ENCODE assay signal across 9 cellular contexts in the genomic region with DNA sequence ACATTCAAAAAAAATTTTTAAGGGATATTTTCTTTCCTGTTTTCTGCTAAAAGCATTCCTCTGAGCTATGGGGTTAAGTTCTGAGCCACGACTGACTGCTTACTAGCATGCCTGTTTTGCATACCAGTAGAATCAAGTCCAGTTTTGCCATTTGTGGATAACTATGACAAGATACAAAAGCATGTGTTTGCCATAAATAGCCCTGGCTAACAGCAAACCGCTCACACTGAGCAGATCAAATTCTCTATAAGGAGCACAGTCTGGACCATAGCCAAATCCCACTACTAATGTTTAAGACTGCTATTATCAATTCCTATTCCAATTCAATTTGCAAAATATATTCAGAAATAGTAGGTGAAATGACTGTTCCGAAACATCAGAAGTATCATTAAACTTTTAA. TPM values are rescaled to one million over a fixed set of nuclear protein-coding genes. Genes with fewer than 3 reads are reported as not detected.
DNase-seq lines count a peak whose midpoint lies in the region; ATAC-seq, FAIRE-seq and TF ChIP-seq lines count a peak whose summit lies in the region.
"Had no signal": no experiment of that assay in that cellular context is flagged by ENCODE, and none has a peak within 500 bp of the region (broad histone marks: within the 10 kb centered on the region; RNA-seq: fewer than 3 reads in every experiment).

No MANE protein-coding gene starts in this region.

- TF ChIP-seq CTCF in GM12864 (IDR thresholded peaks at IDR 0.05; ENCODE audit: low read depth, low read length, missing control alignments) (no peak), heart left ventricle (IDR thresholded peaks at IDR 0.05) (no peak), D721Med (IDR thresholded peaks at IDR 0.05; ENCODE audit: insufficient read depth, missing control alignments) (no peak)

- FAIRE-seq in D721Med (lab: Jason Lieb, UNC) = no peak

- peaks cover 0 to 18% (median 2%) of the 10 kb centered on the region in 3 donors for H3K36me3 Mint-ChIP-seq in CD8-positive, alpha-beta memory T cell

- WGBS in heart left ventricle, 4 donors = 33 to 40% (median 35%) methylated on average over 3 of the region's 3 CpGs

- no peak overlapping the region; the same call in 1 of the 2 replicates for H3K4me3 ChIP-seq in GM12864 (ENCODE audit: low read depth, low read length)
- peak overlapping the region in 9 of 12 donors; percentile 23 to 94 (median 81) for H3K4me3 ChIP-seq in heart left ventricle
- H3K4me3 ChIP-seq in CD8-positive, alpha-beta memory T cell (ENCODE audit: low read length) = no peak overlapping the region

- H3K4me1 Mint-ChIP-seq in CD8-positive, alpha-beta memory T cell = peaks cover 25 to 35% (median 30%) of the 10 kb centered on the region in 3 donors

- H3K4me1 ChIP-seq in heart left ventricle = peaks cover 0 to 50% (median 27%) of the 10 kb centered on the region in 12 donors
- peaks cover 6% of the 10 kb centered on the region for H3K4me1 ChIP-seq in CD8-positive, alpha-beta memory T cell (ENCODE audit: insufficient read depth, low read length)

- peak overlapping the region; percentile 41 to 100 (median 98) for H3K27ac ChIP-seq in heart left ventricle
- no peak overlapping the region for H3K27ac ChIP-seq in CD8-positive, alpha-beta memory T cell (ENCODE audit: low read depth, low read length)

- no peaks in the 10 kb centered on the region for H3K27me3 Mint-ChIP-seq in CD8-positive, alpha-beta memory T cell
- H3K27me3 Mint-ChIP-seq: IgD-negative memory B cell had no signal

- POLR2A ChIA-PET in CD8-positive, alpha-beta memory T cell (lab: Charles Lee) = no interaction called here

- H3K27ac Mint-ChIP-seq in CD8-positive, alpha-beta memory T cell = peak overlapping the region in 1 of 8 donors; percentile 15
- H3K27ac Mint-ChIP-seq: IgD-negative memory B cell had no signal

- ATAC-seq in HG03025 (IDR thresholded peaks at IDR 0.05; ENCODE audit: low FRiP score, unreplicated experiment) = peak; percentile 35
- peak; percentile 30 to 74 (median 48) for ATAC-seq in heart left ventricle

- CTCF ChIA-PET in CD8-positive, alpha-beta memory T cell (lab: Charles Lee) = interaction anchor here (1.2 to 2.8 kb wide), 2 partner anchors 12 to 38 kb away, joined by 3 to 9 read pairs; no protein-coding TSS in a partner anchor

- no peak overlapping the region for H3K4me3 Mint-ChIP-seq in CD8-positive, alpha-beta memory T cell

- no peaks in the 10 kb centered on the region for H3K9me3 ChIP-seq in heart left ventricle
- no peaks in the 10 kb centered on the region for H3K9me3 ChIP-seq in CD8-positive, alpha-beta memory T cell (ENCODE audit: low read length)

- H3K27me3 ChIP-seq in heart left ventricle = no peaks in the 10 kb centered on the region
- H3K27me3 ChIP-seq in CD8-positive, alpha-beta memory T cell (ENCODE audit: insufficient read depth, low read length, poor library complexity, severe bottlenecking) = no peaks in the 10 kb centered on the region

- H3K36me3 ChIP-seq in heart left ventricle = peaks cover 0 to 25% (median 8%) of the 10 kb centered on the region in 9 donors
- H3K36me3 ChIP-seq in CD8-positive, alpha-beta memory T cell (ENCODE audit: insufficient read depth, low read length) = no peaks in the 10 kb centered on the region

- no peaks in the 10 kb centered on the region for H3K9me3 Mint-ChIP-seq in CD8-positive, alpha-beta memory T cell
- H3K9me3 Mint-ChIP-seq: IgD-negative memory B cell had no signal

- DNase-seq in GM12864 (ENCODE audit: low read depth) (peak; percentile 60), RPMI7951 (ENCODE audit: low read depth) (peak; percentile 87), heart left ventricle (peak in 2 of 5 donors; percentile 29 to 34), posterior cingulate gyrus (no peak), D721Med (ENCODE audit: insufficient read length, low spot score) (no peak)
- DNase-seq in activated CD4-positive, alpha-beta T cell treated with anti-CD3 and anti-CD28 coated beads, Interleukin-2, amount 50 U/mL, for 1 hour = no peak
- DNase-seq in CD8-positive, alpha-beta memory T cell = no peak

- intact Hi-C loops in heart left ventricle (cut with DNase I) = loop anchor here in 2 of 10 donors (5.0 to 10.0 kb wide), 4 partner anchors 84 to 336 kb away; partner anchors contain the start of genes BAZ1A (in 1 of the 2), FAM177A1 (in 1 of the 2) and SRP54 (in 1 of the 2)
- intact Hi-C loops in posterior cingulate gyrus (cut with DNase I) = no loop called here

- no peak for TF ChIP-seq POLR2A in heart left ventricle (IDR thresholded peaks at IDR 0.05)

RNA-seq across cellular contexts. Expression of gene CFL2, which starts 3.2 kb away (rescaled TPM):
- total RNA-seq in RPMI7951 (2014; rRNA removed; shearing (Covaris generic)) = 78.9 and 128 TPM in 2 replicates
- 1,000 to 10,000 TPM in 2 of 9 donors, 100 to 1,000 TPM in 7; 381 to 1,097 (median 604) TPM for total RNA-seq in heart left ventricle
- polyA plus RNA-seq in heart left ventricle = 100 to 1,000 TPM; 381 to 556 TPM
- 10 to 100 TPM in 1 of 2 experiments, 1 to 10 TPM in 1; 8.4 to 10.0 TPM for total RNA-seq in CD8-positive, alpha-beta memory T cell
- polyA plus RNA-seq in CD8-positive, alpha-beta memory T cell = 10.2 TPM

Comparison
In these comparisons a context has a peak if more than half of its experiments do, and no peak if none do; other contexts are left out.
1. DNase-seq: peak in GM12864 (single experiment) and RPMI7951 (single experiment); none in posterior cingulate gyrus (0 of 10), D721Med (single experiment), activated CD4-positive, alpha-beta T cell treated with anti-CD3 and anti-CD28 coated beads, Interleukin-2, amount 50 U/mL, for 1 hour (single experiment) and CD8-positive, alpha-beta memory T cell (0 of 5).
2. H3K4me3 ChIP-seq: peak in heart left ventricle (9 of 12); none in GM12864 (single experiment) and CD8-positive, alpha-beta memory T cell (single experiment).